8 cellular contexts compared by ENCODE assay signal in genomic region chr2:183037660-183038340, GRCh38. TPM values are rescaled to one million over a fixed set of nuclear protein-coding genes. Genes with fewer than 3 reads are reported as not detected.
DNase-seq lines count a peak whose midpoint lies in the region; ATAC-seq, FAIRE-seq and TF ChIP-seq lines count a peak whose summit lies in the region.

No MANE protein-coding gene starts in this region.

- 0% methylated on average over 52 to 89 of the region's 89 CpGs for WGBS in pancreas, 2 donors
- WGBS in aorta, 2 donors = 0 to 1% methylated on average over 40 to 89 of the region's 89 CpGs

- H3K27me3 Mint-ChIP-seq in HFFc6 (ENCODE audit: insufficient read depth) (peaks cover 2% of the 10 kb centered on the region), glutamatergic neuron (ENCODE audit: unreplicated experiment) (peaks cover 6% of the 10 kb centered on the region)
- H3K27me3 Mint-ChIP-seq in activated naive CD4-positive, alpha-beta T cell treated with anti-CD3 and anti-CD28 coated beads for 36 hours (ENCODE audit: low read depth) = peaks cover 52% of the 10 kb centered on the region

- H3K9me3 ChIP-seq in pancreas (no peaks in the 10 kb centered on the region), aorta (ENCODE audit: control insufficient read depth, low read length) (no peaks in the 10 kb centered on the region)

- H3K27me3 ChIP-seq in pancreas = no peaks in the 10 kb centered on the region
- H3K27me3 ChIP-seq in aorta (ENCODE audit: control insufficient read depth in 1 of 2, insufficient read depth in 2 of 2, low read length in 1 of 2) = no peaks in the 10 kb centered on the region

- H3K4me1 Mint-ChIP-seq in HFFc6 (ENCODE audit: low read depth) (peaks cover 52% of the 10 kb centered on the region), glutamatergic neuron (ENCODE audit: low read depth, unreplicated experiment) (peaks cover 26% of the 10 kb centered on the region)
- H3K4me1 Mint-ChIP-seq in activated naive CD4-positive, alpha-beta T cell treated with anti-CD3 and anti-CD28 coated beads for 36 hours (ENCODE audit: low read depth) = peaks cover 22% of the 10 kb centered on the region

- ATAC-seq in pancreas = peak; percentile 46 to 74 (median 62)
- ATAC-seq in aorta (ENCODE audit: low FRiP score) = peak; percentile 75

- H3K36me3 Mint-ChIP-seq in HFFc6 (ENCODE audit: low read depth) (peaks cover 6% of the 10 kb centered on the region; the same call in 1 of the 2 replicates), glutamatergic neuron (ENCODE audit: unreplicated experiment) (no peaks in the 10 kb centered on the region)
- no peaks in the 10 kb centered on the region for H3K36me3 Mint-ChIP-seq in activated naive CD4-positive, alpha-beta T cell treated with anti-CD3 and anti-CD28 coated beads for 36 hours (ENCODE audit: low read depth)

- H3K9me3 Mint-ChIP-seq in HFFc6 (no peaks in the 10 kb centered on the region), glutamatergic neuron (ENCODE audit: unreplicated experiment) (peaks cover 9% of the 10 kb centered on the region)
- H3K9me3 Mint-ChIP-seq in activated naive CD4-positive, alpha-beta T cell treated with anti-CD3 and anti-CD28 coated beads for 36 hours = no peaks in the 10 kb centered on the region

- no peak for FAIRE-seq in pancreas (lab: Jason Lieb, UNC)

- H3K4me1 ChIP-seq in pancreas = peaks cover 25 to 40% (median 36%) of the 10 kb centered on the region in 3 donors
- no peaks in the 10 kb centered on the region for H3K4me1 ChIP-seq in aorta (ENCODE audit: control insufficient read depth in 1 of 2, insufficient read depth in 2 of 2, low read length in 2 of 2)

- no peak for TF ChIP-seq CTCF in HFFc6 (IDR thresholded peaks at IDR 0.05)
- no peak for TF ChIP-seq CTCF in glutamatergic neuron (IDR thresholded peaks at IDR 0.05; ENCODE audit: partially characterized antibody, unreplicated experiment)
- no peak for TF ChIP-seq CTCF in pancreas (IDR thresholded peaks at IDR 0.05)

- H3K27ac Mint-ChIP-seq in HFFc6 (peak overlapping the region; percentile 97), glutamatergic neuron (ENCODE audit: unreplicated experiment) (peak overlapping the region; percentile 93)
- H3K27ac Mint-ChIP-seq in activated naive CD4-positive, alpha-beta T cell treated with anti-CD3 and anti-CD28 coated beads for 36 hours = no peak overlapping the region

- DNase-seq in NCI-H526 (lab: John Stamatoyannopoulos, UW) (peak; percentile 44 to 92), NCI-H526 treated with DMSO at 0.1 percent for 48 hours (lab: John Stamatoyannopoulos, UW) (no peak), HFFc6 (no peak), NCI-H510A treated with DMSO at 0.1 percent for 48 hours (lab: John Stamatoyannopoulos, UW) (peak; percentile 94), glutamatergic neuron (peak; percentile 65), pancreas (peak in 4 of 6 donors; percentile 40 to 82 (median 70)), aorta (peak; percentile 63 to 84)
- peak; percentile 42 for DNase-seq in activated naive CD4-positive, alpha-beta T cell treated with anti-CD3 and anti-CD28 coated beads for 36 hours

- H3K4me3 ChIP-seq in pancreas (peak overlapping the region; percentile 64 to 82 (median 76)), aorta (ENCODE audit: low read length in 2 of 2) (peak overlapping the region; percentile 91 to 98)

- peak overlapping the region; percentile 97 for H3K4me3 Mint-ChIP-seq in HFFc6
- H3K4me3 Mint-ChIP-seq in activated naive CD4-positive, alpha-beta T cell treated with anti-CD3 and anti-CD28 coated beads for 36 hours = peak overlapping the region; percentile 78
- peak overlapping the region; percentile 84 for H3K4me3 Mint-ChIP-seq in glutamatergic neuron (ENCODE audit: unreplicated experiment)

- intact Hi-C loops in activated naive CD4-positive, alpha-beta T cell treated with anti-CD3 and anti-CD28 coated beads for 36 hours (cut with micrococcal nuclease) = loop anchor here (1.0 to 10.0 kb wide), 4 partner anchors 41 to 1573 kb away; partner anchors contain the start of genes DNAJC10, DUSP19 and NUP35
- intact Hi-C loops in pancreas (cut with DNase I) (no loop called here), aorta (cut with DNase I) (loop anchor here (2.0 kb wide), 2 partner anchors 37 to 41 kb away; partner anchors contain the start of gene DUSP19 (in 1 of the 2))

- CTCF ChIA-PET in activated naive CD4-positive, alpha-beta T cell treated with anti-CD3 and anti-CD28 coated beads for 36 hours (lab: Charles Lee) = no interaction called here

- no peaks in the 10 kb centered on the region for H3K36me3 ChIP-seq in pancreas
- H3K36me3 ChIP-seq in aorta (ENCODE audit: control insufficient read depth in 1 of 2, insufficient read depth in 2 of 2, low read length in 1 of 2) = no peaks in the 10 kb centered on the region

- H3K27ac ChIP-seq in pancreas = peak overlapping the region; percentile 92 to 99 (median 97)
- H3K27ac ChIP-seq in aorta (ENCODE audit: low read depth in 1 of 2, low read length in 2 of 2) = peak overlapping the region; percentile 81 to 99

RNA-seq across cellular contexts. Expression of gene NCKAP1, which starts 0.5 kb away (rescaled TPM):
- 100 to 1,000 TPM; 115 to 160 (median 146) TPM for total RNA-seq in HFFc6 (2021; fragmentation: NEBNext Ultra II Directional; extraction: Animal tissue kit (Norgen Biotek cat#: 25700))
- 10 to 100 TPM; 10.6 to 11.9 TPM for total RNA-seq in activated naive CD4-positive, alpha-beta T cell treated with anti-CD3 and anti-CD28 coated beads for 36 hours
- 116 TPM for total RNA-seq in glutamatergic neuron (ENCODE audit: unreplicated experiment)
- total RNA-seq in pancreas = 10 to 100 TPM; 41.9 to 75.6 (median 44.0) TPM
- polyA plus RNA-seq in pancreas = 10 to 100 TPM; 16.9 to 39.7 TPM
- total RNA-seq in aorta = 100 to 1,000 TPM; 192 to 207 TPM
- 10 to 100 TPM; 73.0 to 75.8 TPM for polyA plus RNA-seq in aorta

RNA-seq across cellular contexts. Expression of gene DUSP19, which starts 40.7 kb away (rescaled TPM):
- total RNA-seq in HFFc6 (2021; fragmentation: NEBNext Ultra II Directional; extraction: Animal tissue kit (Norgen Biotek cat#: 25700)) = 1 to 10 TPM; 2.5 to 2.8 (median 2.7) TPM
- total RNA-seq in activated naive CD4-positive, alpha-beta T cell treated with anti-CD3 and anti-CD28 coated beads for 36 hours = 1 to 10 TPM; 5.0 to 6.0 TPM
- total RNA-seq in glutamatergic neuron (ENCODE audit: unreplicated experiment) = 1.6 TPM
- 1 to 10 TPM; 1.3 to 3.8 (median 2.6) TPM for total RNA-seq in pancreas
- polyA plus RNA-seq in pancreas = 1 to 10 TPM; 1.0 to 1.1 TPM
- total RNA-seq in aorta = 1 to 10 TPM; 7.1 to 8.1 TPM
- polyA plus RNA-seq in aorta = 1 to 10 TPM; 3.4 to 3.5 TPM

Comparison
In these comparisons a context has a peak if more than half of its experiments do, and no peak if none do; other contexts are left out.
1. DNase-seq: peak in NCI-H526 (2 of 2), NCI-H510A treated with DMSO at 0.1 percent for 48 hours (single experiment), activated naive CD4-positive, alpha-beta T cell treated with anti-CD3 and anti-CD28 coated beads for 36 hours (single experiment), glutamatergic neuron (single experiment), pancreas (4 of 6) and aorta (2 of 2); none in NCI-H526 treated with DMSO at 0.1 percent for 48 hours (single experiment) and HFFc6 (single experiment).
2. intact Hi-C loops: an anchor here in activated naive CD4-positive, alpha-beta T cell treated with anti-CD3 and anti-CD28 coated beads for 36 hours (1.0 to 10.0 kb wide) and aorta (2.0 kb wide); none called in pancreas.
3. Peak in every context shown above with its lines, with median percentiles within 50 percentile points of each other: H3K4me3 Mint-ChIP-seq.